In genomic region chrX:152480269-152481212, GRCh38 we compare ENCODE assay signal across 34 cellular contexts. TPM values are rescaled to one million over a fixed set of nuclear protein-coding genes. Genes with fewer than 3 reads are reported as not detected.
"Had no signal": no experiment of that assay in that cellular context is flagged by ENCODE, and none has a peak within 500 bp of the region (broad histone marks: within the 10 kb centered on the region; RNA-seq: fewer than 3 reads in every experiment).

No MANE protein-coding gene starts in this region.

- DNase-seq: activated CD4-positive, alpha-beta T cell treated with anti-CD3 and anti-CD28 coated beads for 36 hours; activated CD4-positive, alpha-beta T cell treated with anti-CD3 and anti-CD28 coated beads, Interleukin-2, amount 10 ng/mL, durations not matched to agents 7 days and 5 days; activated CD4-positive, alpha-beta T cell treated with anti-CD3 and anti-CD28 coated beads, Interleukin-2, amount 50 U/mL, for 48 hours; activated CD8-positive, alpha-beta T cell treated with anti-CD3 and anti-CD28 coated beads, Interleukin-2, amount 10 ng/mL, durations not matched to agents 7 days and 5 days; activated gamma-delta T cell; activated naive CD4-positive, alpha-beta T cell treated with Interleukin-2 at 50 U/mL for 16 hours; activated naive CD8-positive, alpha-beta T cell treated with anti-CD3 and anti-CD28 coated beads, Interleukin-2, amount 10 ng/mL, durations not matched to agents 7 days and 5 days; activated T-cell treated with anti-CD3 and anti-CD28 coated beads, Interleukin-2, amount 50 U/mL, for 24 hours; NCI-H1105; NCI-H1417 treated with DMSO at 0.1 percent for 48 hours; NCI-H1694; NCI-H1930; NCI-H2081 treated with DMSO at 0.1 percent for 48 hours; NCI-H226; NCI-H446 treated with DMSO at 0.1 percent for 48 hours; NCI-H524; NCI-H69; NCI-H82; Peyer's patch; RPMI8226; SHP77 treated with DMSO at 0.1 percent for 48 hours; SK-N-SH had no signal

- H3K4me3 Mint-ChIP-seq: activated CD4-positive, alpha-beta T cell treated with anti-CD3 and anti-CD28 coated beads for 36 hours; activated CD4-positive, alpha-beta T cell treated with anti-CD3 and anti-CD28 coated beads, Interleukin-2, amount 10 ng/mL, durations not matched to agents 7 days and 5 days; activated CD8-positive, alpha-beta T cell treated with anti-CD3 and anti-CD28 coated beads, Interleukin-2, amount 10 ng/mL, durations not matched to agents 7 days and 5 days; activated naive CD4-positive, alpha-beta T cell treated with anti-CD3 and anti-CD28 coated beads, Interleukin-2, amount 50 U/mL, for 24 hours; activated naive CD8-positive, alpha-beta T cell treated with anti-CD3 and anti-CD28 coated beads, Interleukin-2, amount 10 ng/mL, durations not matched to agents 7 days and 5 days; activated T-cell treated with anti-CD3 and anti-CD28 coated beads, Interleukin-2, amount 50 U/mL, for 24 hours; central memory CD8-positive, alpha-beta T cell; T-helper 1 cell treated with Interleukin-12 subunit alpha and Interleukin-12 subunit beta and Interleukin-4 antibody, amounts not matched to agents 30 μg/mL and 1 μg/mL, for 36 hours; T-helper 2 cell treated with Interferon-gamma antibody and Interleukin-4, amounts not matched to agents 5 μg/mL and 100 μg/mL, for 36 hours had no signal

- H3K27me3 ChIP-seq: ascending aorta, cardiac muscle cell, Peyer's patch, SJSA1 had no signal

- FAIRE-seq: TTC549 had no signal

- H3K9ac ChIP-seq: SK-N-SH had no signal

- H3K27ac ChIP-seq: ascending aorta, cardiac muscle cell, Peyer's patch, SJSA1 had no signal

- H3K9me3 Mint-ChIP-seq: activated CD4-positive, alpha-beta T cell treated with anti-CD3 and anti-CD28 coated beads, Interleukin-2, amount 10 ng/mL, durations not matched to agents 7 days and 5 days; activated naive CD4-positive, alpha-beta T cell treated with anti-CD3 and anti-CD28 coated beads, Interleukin-2, amount 50 U/mL, for 24 hours; activated naive CD8-positive, alpha-beta T cell treated with anti-CD3 and anti-CD28 coated beads, Interleukin-2, amount 10 ng/mL, durations not matched to agents 7 days and 5 days; activated T-cell treated with anti-CD3 and anti-CD28 coated beads, Interleukin-2, amount 50 U/mL, for 24 hours; activated T-helper 2 cell treated with anti-CD3 and anti-CD28 coated beads, Interferon-gamma antibody, Interleukin-2, Interleukin-4, amounts not matched to agents 10 μg/mL and 5 μg/mL and 100 μg/mL, durations not matched to agents 14 hours and 24 hours and 36 hours; central memory CD8-positive, alpha-beta T cell; T-helper 1 cell treated with Interleukin-12 subunit alpha and Interleukin-12 subunit beta and Interleukin-4 antibody, amounts not matched to agents 30 μg/mL and 1 μg/mL, for 36 hours; T-helper 2 cell treated with Interferon-gamma antibody and Interleukin-4, amounts not matched to agents 5 μg/mL and 100 μg/mL, for 36 hours had no signal

- H3K4me1 Mint-ChIP-seq: activated CD4-positive, alpha-beta T cell treated with anti-CD3 and anti-CD28 coated beads for 36 hours; activated CD4-positive, alpha-beta T cell treated with anti-CD3 and anti-CD28 coated beads, Interleukin-2, amount 10 ng/mL, durations not matched to agents 7 days and 5 days; activated naive CD4-positive, alpha-beta T cell treated with anti-CD3 and anti-CD28 coated beads, Interleukin-2, amount 50 U/mL, for 24 hours; activated naive CD8-positive, alpha-beta T cell treated with anti-CD3 and anti-CD28 coated beads, Interleukin-2, amount 10 ng/mL, durations not matched to agents 7 days and 5 days; central memory CD8-positive, alpha-beta T cell had no signal

- H3K4me1 ChIP-seq: ascending aorta, Peyer's patch, SJSA1 had no signal

- H3K27ac Mint-ChIP-seq: activated CD4-positive, alpha-beta T cell treated with anti-CD3 and anti-CD28 coated beads for 36 hours; activated CD4-positive, alpha-beta T cell treated with anti-CD3 and anti-CD28 coated beads, Interleukin-2, amount 10 ng/mL, durations not matched to agents 7 days and 5 days; activated CD8-positive, alpha-beta T cell treated with anti-CD3 and anti-CD28 coated beads, Interleukin-2, amount 10 ng/mL, durations not matched to agents 7 days and 5 days; activated naive CD4-positive, alpha-beta T cell treated with anti-CD3 and anti-CD28 coated beads, Interleukin-2, amount 50 U/mL, for 24 hours; activated naive CD8-positive, alpha-beta T cell treated with anti-CD3 and anti-CD28 coated beads, Interleukin-2, amount 10 ng/mL, durations not matched to agents 7 days and 5 days; activated T-cell treated with anti-CD3 and anti-CD28 coated beads, Interleukin-2, amount 50 U/mL, for 24 hours; activated T-helper 2 cell treated with anti-CD3 and anti-CD28 coated beads, Interferon-gamma antibody, Interleukin-2, Interleukin-4, amounts not matched to agents 10 μg/mL and 5 μg/mL and 100 μg/mL, durations not matched to agents 14 hours and 24 hours and 36 hours; T-helper 1 cell treated with Interleukin-12 subunit alpha and Interleukin-12 subunit beta and Interleukin-4 antibody, amounts not matched to agents 30 μg/mL and 1 μg/mL, for 36 hours; T-helper 2 cell treated with Interferon-gamma antibody and Interleukin-4, amounts not matched to agents 5 μg/mL and 100 μg/mL, for 36 hours had no signal

- H3K9me2 ChIP-seq: SK-N-SH had no signal

- H3K27me3 Mint-ChIP-seq: activated CD4-positive, alpha-beta T cell treated with anti-CD3 and anti-CD28 coated beads for 36 hours; activated CD4-positive, alpha-beta T cell treated with anti-CD3 and anti-CD28 coated beads, Interleukin-2, amount 10 ng/mL, durations not matched to agents 7 days and 5 days; activated naive CD4-positive, alpha-beta T cell treated with anti-CD3 and anti-CD28 coated beads, Interleukin-2, amount 50 U/mL, for 24 hours; activated naive CD8-positive, alpha-beta T cell treated with anti-CD3 and anti-CD28 coated beads, Interleukin-2, amount 10 ng/mL, durations not matched to agents 7 days and 5 days; central memory CD8-positive, alpha-beta T cell had no signal

- H3K4me2 ChIP-seq: SK-N-SH had no signal

- H3K4me3 ChIP-seq: ascending aorta, cardiac muscle cell, Peyer's patch, SJSA1 had no signal

- ATAC-seq: activated CD4-positive, alpha-beta T cell treated with anti-CD3 and anti-CD28 coated beads for 36 hours; activated CD4-positive, CD25-positive, alpha-beta regulatory T cell treated with anti-CD3 and anti-CD28 coated beads, Interleukin-2, amount 50 U/mL, for 24 hours; activated CD8-positive, alpha-beta T cell treated with anti-CD3 and anti-CD28 coated beads, Interleukin-2, amount 10 ng/mL, durations not matched to agents 7 days and 5 days had no signal

- H3K36me3 Mint-ChIP-seq: activated naive CD8-positive, alpha-beta T cell treated with anti-CD3 and anti-CD28 coated beads, Interleukin-2, amount 10 ng/mL, durations not matched to agents 7 days and 5 days had no signal

- H3K36me3 ChIP-seq: ascending aorta, cardiac muscle cell, Peyer's patch, SJSA1 had no signal

- H3K9me3 ChIP-seq: ascending aorta, Peyer's patch, SJSA1, SK-N-SH had no signal

RNA-seq across cellular contexts. Expression of gene GABRA3, which starts 29.4 kb away (rescaled TPM):
- total RNA-seq: activated CD4-positive, alpha-beta T cell treated with anti-CD3 and anti-CD28 coated beads for 36 hours; activated CD4-positive, alpha-beta T cell treated with anti-CD3 and anti-CD28 coated beads, Interleukin-2, amount 10 ng/mL, durations not matched to agents 7 days and 5 days; activated CD8-positive, alpha-beta T cell treated with anti-CD3 and anti-CD28 coated beads, Interleukin-2, amount 10 ng/mL, durations not matched to agents 7 days and 5 days; activated naive CD8-positive, alpha-beta T cell treated with anti-CD3 and anti-CD28 coated beads, Interleukin-2, amount 10 ng/mL, durations not matched to agents 7 days and 5 days; activated T-helper 2 cell treated with anti-CD3 and anti-CD28 coated beads, Interferon-gamma antibody, Interleukin-2, Interleukin-4, amounts not matched to agents 10 μg/mL and 5 μg/mL and 100 μg/mL, durations not matched to agents 14 hours and 24 hours and 36 hours; ascending aorta; cardiac muscle cell; MCF 10A; SJSA1 had no signal
- polyA plus RNA-seq: adipose tissue, cardiac muscle cell had no signal
